9 cellular contexts compared by ENCODE assay signal in genomic region chr15:75067123-75067854, GRCh38. TPM values are rescaled to one million over a fixed set of nuclear protein-coding genes. Genes with fewer than 3 reads are reported as not detected.
DNase-seq lines count a peak whose midpoint lies in the region; ATAC-seq and TF ChIP-seq lines count a peak whose summit lies in the region.
"Had no signal": no experiment of that assay in that cellular context is flagged by ENCODE, and none has a peak within 500 bp of the region (broad histone marks: within the 10 kb centered on the region; RNA-seq: fewer than 3 reads in every experiment).

No MANE protein-coding gene starts in this region.

- TF ChIP-seq POLR2A in Peyer's patch (IDR thresholded peaks at IDR 0.05) = no peak

- DNase-seq in activated CD4-positive, CD25-positive, alpha-beta regulatory T cell treated with anti-CD3 and anti-CD28 coated beads, Interleukin-2, amount 50 U/mL, for 16 hours (ENCODE audit: low read depth, low spot score) = peak; percentile 28
- no peak for DNase-seq in activated CD4-positive, CD25-positive, alpha-beta regulatory T cell treated with anti-CD3 and anti-CD28 coated beads, Interleukin-2, amount 50 U/mL, for 72 hours
- peak in 2 of 3 donors; percentile 29 to 53 for DNase-seq in Peyer's patch
- DNase-seq in astrocyte of the spinal cord (ENCODE audit: low read depth, low spot score) = peak; percentile 66
- peak; percentile 32 to 40 for DNase-seq in stimulated activated CD8-positive, alpha-beta memory T cell treated with anti-CD3 and anti-CD28 coated beads, Interleukin-15, amount 100 ng/mL, for 48 hours (ENCODE audit: low read depth in 2 of 2)
- no peak for DNase-seq in foreskin melanocyte
- no peak for DNase-seq in NCI-H345 (lab: John Stamatoyannopoulos, UW)
- DNase-seq: occipital lobe had no signal

- H3K4me3 ChIP-seq in Peyer's patch = no peak overlapping the region
- no peak overlapping the region for H3K4me3 ChIP-seq in astrocyte of the spinal cord (ENCODE audit: low read depth, low read length)

- H3K9me3 ChIP-seq in Peyer's patch = no peaks in the 10 kb centered on the region

- no peak for ATAC-seq in GM19467 (IDR thresholded peaks at IDR 0.05; ENCODE audit: unreplicated experiment)

- peaks cover 0 to 6% (median 0%) of the 10 kb centered on the region in 4 donors for H3K4me1 ChIP-seq in Peyer's patch

- no peaks in the 10 kb centered on the region for H3K27me3 ChIP-seq in Peyer's patch

- TF ChIP-seq CTCF in Peyer's patch (IDR thresholded peaks at IDR 0.05) = no peak
- TF ChIP-seq CTCF in astrocyte of the spinal cord (IDR thresholded peaks at IDR 0.05; ENCODE audit: low read depth, low read length) = no peak

- in situ Hi-C loops in astrocyte of the spinal cord (cut with HindIII; ENCODE audit: low sequenced_read_pairs) = no loop called here

- no peak overlapping the region for H3K27ac ChIP-seq in Peyer's patch

- no peaks in the 10 kb centered on the region for H3K36me3 ChIP-seq in Peyer's patch

RNA-seq across cellular contexts. Expression of gene PPCDC, which starts 43.9 kb away (rescaled TPM):
- 10 to 100 TPM in 3 of 4 donors, 1 to 10 TPM in 1; 8.4 to 63.5 (median 20.5) TPM for total RNA-seq in Peyer's patch

Comparison
In these comparisons a context has a peak if more than half of its experiments do, and no peak if none do; other contexts are left out.
1. DNase-seq: peak in activated CD4-positive, CD25-positive, alpha-beta regulatory T cell treated with anti-CD3 and anti-CD28 coated beads, Interleukin-2, amount 50 U/mL, for 16 hours (single experiment), Peyer's patch (2 of 3), astrocyte of the spinal cord (single experiment) and stimulated activated CD8-positive, alpha-beta memory T cell treated with anti-CD3 and anti-CD28 coated beads, Interleukin-15, amount 100 ng/mL, for 48 hours (2 of 2); none in activated CD4-positive, CD25-positive, alpha-beta regulatory T cell treated with anti-CD3 and anti-CD28 coated beads, Interleukin-2, amount 50 U/mL, for 72 hours (single experiment), foreskin melanocyte (single experiment) and NCI-H345 (single experiment).